Comparison of ENCODE assay signal across 11 cellular contexts in the genomic region with DNA sequence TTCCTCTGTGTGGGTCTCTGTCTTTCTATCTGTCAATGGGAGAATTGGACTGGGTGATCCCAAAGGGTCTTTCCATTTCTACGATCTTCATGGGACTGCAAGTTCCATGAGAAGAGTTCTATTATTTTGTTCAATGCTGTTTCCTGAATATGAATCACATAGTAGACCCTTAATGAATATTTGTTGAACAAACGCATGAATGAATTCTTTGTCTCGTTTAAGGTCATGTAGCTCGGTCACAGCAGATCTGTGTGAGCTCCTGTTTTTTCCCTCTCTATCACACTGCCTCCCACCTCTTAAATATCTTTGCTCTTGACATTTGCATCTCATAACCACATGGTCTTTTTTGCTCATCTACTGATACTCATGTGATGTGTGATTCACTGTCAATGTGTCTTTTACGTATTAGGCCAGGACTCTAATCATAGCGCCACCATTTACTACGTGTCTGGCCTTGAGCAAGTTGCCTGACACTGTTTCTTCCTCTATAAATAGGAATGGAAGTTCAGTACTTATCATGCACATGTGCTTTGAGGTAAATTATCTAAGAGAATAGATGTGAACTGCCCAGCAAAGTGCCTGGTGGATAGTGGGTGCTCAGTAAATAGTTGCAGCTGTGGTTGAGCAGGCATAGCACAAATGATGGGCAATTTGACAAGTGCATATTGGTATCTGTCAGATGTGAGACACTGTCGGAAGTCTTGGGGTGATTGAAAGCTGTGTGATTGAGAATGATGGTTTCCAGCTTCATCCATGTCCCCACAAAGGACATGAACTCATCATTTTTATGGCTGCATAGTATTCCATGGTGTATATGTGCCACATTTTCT. TPM values are rescaled to one million over a fixed set of nuclear protein-coding genes. Genes with fewer than 3 reads are reported as not detected.
DNase-seq lines count a peak whose midpoint lies in the region; ATAC-seq and TF ChIP-seq lines count a peak whose summit lies in the region.
"Had no signal": no experiment of that assay in that cellular context is flagged by ENCODE, and none has a peak within 500 bp of the region (broad histone marks: within the 10 kb centered on the region; RNA-seq: fewer than 3 reads in every experiment).

No MANE protein-coding gene starts in this region.

- H3K4me3 Mint-ChIP-seq in activated B cell treated with CpG ODN at 0.5 μM for 24 hours = peak overlapping the region; percentile 39

- DNase-seq in GM13977 (ENCODE audit: low spot score) (peak; percentile 48), activated B cell treated with CpG ODN at 0.5 μM for 24 hours (no peak), sigmoid colon (no peak), NCI-H187 treated with DMSO at 0.1 percent for 48 hours (lab: John Stamatoyannopoulos, UW) (no peak), NCI-H510A (lab: John Stamatoyannopoulos, UW) (no peak), foreskin fibroblast (no peak)
- DNase-seq: NCI-H1092 treated with DMSO at 0.1 percent for 48 hours, occipital lobe had no signal

- no peak for TF ChIP-seq EP300 in sigmoid colon (IDR thresholded peaks at IDR 0.05)

- WGBS in sigmoid colon, 2 donors = 86 to 92% methylated on average over 8 of the region's 8 CpGs

- in situ Hi-C loops in GM13977 (cut with MboI; ENCODE audit: low pct_unique_long_range_greater_than_20kb, low sequenced_read_pairs, unreplicated experiment) = no loop called here

- no peaks in the 10 kb centered on the region for H3K9me3 Mint-ChIP-seq in activated B cell treated with CpG ODN at 0.5 μM for 24 hours

- no peaks in the 10 kb centered on the region for H3K36me3 ChIP-seq in sigmoid colon

- H3K9me3 ChIP-seq in sigmoid colon = no peaks in the 10 kb centered on the region

- intact Hi-C loops in activated B cell treated with CpG ODN at 0.5 μM for 24 hours (cut with micrococcal nuclease) = loop anchor here (1.0 kb wide), 1 partner anchor 8 kb away; no protein-coding TSS in a partner anchor
- intact Hi-C loops in sigmoid colon (cut with DNase I) = no loop called here

- H3K4me1 ChIP-seq in sigmoid colon = peaks cover 0 to 4% (median 0%) of the 10 kb centered on the region in 4 donors

- H3K4me3 ChIP-seq in sigmoid colon (no peak overlapping the region), foreskin fibroblast (ENCODE audit: low read depth in 1 of 2, low read length in 2 of 2) (no peak overlapping the region)
- H3K4me3 ChIP-seq: coronary artery had no signal

- peaks cover 45% of the 10 kb centered on the region for H3K4me1 Mint-ChIP-seq in activated B cell treated with CpG ODN at 0.5 μM for 24 hours

- CTCF ChIA-PET in activated B cell treated with CpG ODN at 0.5 μM for 24 hours (lab: Charles Lee) = interaction anchor here (0.9 to 3.5 kb wide), 3 partner anchors 9 to 49 kb away, joined by 4 to 37 read pairs (median 5); no protein-coding TSS in a partner anchor

- H3K27me3 ChIP-seq in sigmoid colon = no peaks in the 10 kb centered on the region

- TF ChIP-seq POLR2A in sigmoid colon (IDR thresholded peaks at IDR 0.05) = no peak

- H3K36me3 Mint-ChIP-seq in activated B cell treated with CpG ODN at 0.5 μM for 24 hours (ENCODE audit: low read depth) = no peaks in the 10 kb centered on the region

- TF ChIP-seq CTCF in GM13977 (IDR thresholded peaks at IDR 0.05; ENCODE audit: extremely low read depth, insufficient read depth, missing control alignments) = no peak
- no peak for TF ChIP-seq CTCF in activated B cell treated with CpG ODN at 0.5 μM for 24 hours (IDR thresholded peaks at IDR 0.05)
- TF ChIP-seq CTCF in sigmoid colon (IDR thresholded peaks at IDR 0.05) = no peak
- TF ChIP-seq CTCF in foreskin fibroblast (IDR thresholded peaks at IDR 0.05; ENCODE audit: low read depth, low read length) = no peak

- POLR2A ChIA-PET in activated B cell treated with CpG ODN at 0.5 μM for 24 hours (lab: Charles Lee) = interaction anchor here (0.6 to 4.1 kb wide), 5 partner anchors 10 to 40 kb away, joined by 3 to 59 read pairs (median 9); a partner anchor contains a TSS

- peaks cover under 1% of the 10 kb centered on the region for H3K27me3 Mint-ChIP-seq in activated B cell treated with CpG ODN at 0.5 μM for 24 hours

- H3K27ac Mint-ChIP-seq in activated B cell treated with CpG ODN at 0.5 μM for 24 hours = peak overlapping the region; percentile 51

- ATAC-seq in GM19328 (IDR thresholded peaks at IDR 0.05; ENCODE audit: unreplicated experiment) (peak; percentile 85), HG02870 (IDR thresholded peaks at IDR 0.05; ENCODE audit: unreplicated experiment) (peak; percentile 72), activated B cell treated with CpG ODN at 0.5 μM for 24 hours (ENCODE audit: low read depth) (peak; percentile 78)

- no peak overlapping the region for H3K27ac ChIP-seq in sigmoid colon

RNA-seq across cellular contexts. Expression of a gene that starts 37.5 kb away (rescaled TPM):
- total RNA-seq in activated B cell treated with CpG ODN at 0.5 μM for 24 hours (15.3 and 16.8 TPM in 2 replicates), sigmoid colon (10 to 100 TPM in 1 of 4 donors, 1 to 10 TPM in 3; 1.8 to 11.9 (median 4.7) TPM)
- 10 to 100 TPM; 15.0 to 93.8 (median 30.7) TPM for polyA plus RNA-seq in sigmoid colon

RNA-seq across cellular contexts. Expression of a gene that starts 40.3 kb away (rescaled TPM):
- total RNA-seq in activated B cell treated with CpG ODN at 0.5 μM for 24 hours (58.5 and 59.3 TPM in 2 replicates), sigmoid colon (10 to 100 TPM; 22.4 to 80.3 (median 65.6) TPM)
- 10 to 100 TPM; 27.8 to 44.4 (median 37.9) TPM for polyA plus RNA-seq in sigmoid colon

RNA-seq across cellular contexts. Expression of a gene that starts 59.3 kb away (rescaled TPM):
- total RNA-seq in activated B cell treated with CpG ODN at 0.5 μM for 24 hours (0.44 and 0.66 TPM in 2 replicates), sigmoid colon (10 to 100 TPM in 1 of 4 donors, 1 to 10 TPM in 3; 4.3 to 12.3 (median 8.1) TPM)
- 1 to 10 TPM in 2 of 3 donors, under 1 TPM in 1; 0.92 to 1.4 (median 1.2) TPM for polyA plus RNA-seq in sigmoid colon
